13 cellular contexts compared by ENCODE assay signal in the genomic region with DNA sequence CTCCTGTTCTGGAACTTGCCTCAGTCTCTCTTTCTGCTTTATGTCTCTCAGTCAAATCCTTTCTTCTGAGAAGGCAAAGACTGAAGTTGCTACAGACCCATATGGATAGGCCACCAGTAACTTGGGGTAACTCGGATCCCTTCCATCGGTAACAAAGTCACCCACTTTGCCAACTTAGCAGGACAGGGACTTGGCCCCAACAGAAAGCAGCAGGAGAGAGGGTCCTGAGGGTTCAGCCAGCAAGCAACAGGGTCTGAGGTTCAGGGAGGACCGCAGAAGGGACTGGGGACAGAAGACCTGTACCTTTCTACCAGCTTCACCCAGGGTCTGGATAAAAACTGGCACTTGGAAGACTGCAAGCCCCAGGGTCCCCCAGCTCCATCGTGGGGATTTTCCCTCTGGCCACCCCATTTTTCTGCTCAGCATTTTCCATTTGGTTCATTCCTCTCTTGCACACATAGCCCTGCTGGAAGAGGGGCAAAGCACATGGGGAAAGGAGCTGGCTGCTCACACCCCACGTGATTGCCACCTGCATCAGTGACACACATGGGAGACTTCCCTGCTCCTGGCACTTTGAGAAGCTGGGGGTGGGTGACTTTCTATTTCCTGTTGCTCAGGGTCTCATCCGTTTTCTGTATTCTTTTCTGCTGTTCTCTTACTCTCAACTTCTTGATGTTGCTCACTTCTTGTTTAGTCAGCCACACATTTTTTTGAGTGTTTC. TPM values are rescaled to one million over a fixed set of nuclear protein-coding genes. Genes with fewer than 3 reads are reported as not detected.
DNase-seq lines count a peak whose midpoint lies in the region; ATAC-seq, FAIRE-seq and TF ChIP-seq lines count a peak whose summit lies in the region.
"Had no signal": no experiment of that assay in that cellular context is flagged by ENCODE, and none has a peak within 500 bp of the region (broad histone marks: within the 10 kb centered on the region; RNA-seq: fewer than 3 reads in every experiment).

No MANE protein-coding gene starts in this region.

- no peaks in the 10 kb centered on the region for H3K36me3 Mint-ChIP-seq in memory B cell

- DNase-seq in stimulated activated CD4-positive, alpha-beta T cell treated with anti-CD3 and anti-CD28 coated beads, Interleukin-12 subunit alpha, Interleukin-12 subunit beta, amount 100 ng/mL, for 4 hours: peak; percentile 12
- no peak for DNase-seq in stimulated activated CD4-positive, alpha-beta T cell treated with anti-CD3 and anti-CD28 coated beads, Interleukin-2, amount 100 ng/mL, for 48 hours
- DNase-seq in memory B cell (ENCODE audit: low spot score in 2 of 2) (no peak), RCC 7860 (ENCODE audit: low spot score) (no peak)
- DNase-seq: left cardiac atrium, SIG-M5, uterus had no signal

- no peaks in the 10 kb centered on the region for H3K27me3 Mint-ChIP-seq in memory B cell

- TF ChIP-seq CTCF in OCI-LY3 (IDR thresholded peaks at IDR 0.05; ENCODE audit: low read depth, low read length): no peak

- no peaks in the 10 kb centered on the region for H4K20me1 ChIP-seq in OCI-LY3 (ENCODE audit: insufficient read depth, low read length)

- H3K36me3 ChIP-seq in OCI-LY3 (replicated peaks; ENCODE audit: low read depth, low read length): no peaks in the 10 kb centered on the region
- H3K36me3 ChIP-seq in thymus (ENCODE audit: control insufficient read depth, insufficient read depth): no peaks in the 10 kb centered on the region
- H3K36me3 ChIP-seq: prostate gland, uterus had no signal

- 58% methylated on average over 6 of the region's 6 CpGs for WGBS in thymus

- H3K79me2 ChIP-seq in OCI-LY3 (ENCODE audit: low read length): no peaks in the 10 kb centered on the region

- H3K4me2 ChIP-seq in OCI-LY3 (ENCODE audit: low read length): peak overlapping the region; percentile 55

- H3K27ac Mint-ChIP-seq in memory B cell: peak overlapping the region; percentile 90

- FAIRE-seq in RCC 7860 (lab: Jason Lieb, UNC): no peak
- FAIRE-seq: TTC549 had no signal

- H3K9me3 ChIP-seq in OCI-LY3 (ENCODE audit: insufficient read depth, low read length) (no peaks in the 10 kb centered on the region), thymus (ENCODE audit: control insufficient read depth) (no peaks in the 10 kb centered on the region)
- H3K9me3 ChIP-seq: prostate gland, uterus had no signal

- H3K27ac ChIP-seq in OCI-LY3 (ENCODE audit: low read length) (peak overlapping the region; percentile 86), thymus (ENCODE audit: low read depth) (peak overlapping the region; percentile 77)
- H3K27ac ChIP-seq: prostate gland, uterus had no signal

- no peaks in the 10 kb centered on the region for H3K27me3 ChIP-seq in OCI-LY3 (ENCODE audit: low read depth, low read length)
- no peaks in the 10 kb centered on the region for H3K27me3 ChIP-seq in thymus (ENCODE audit: control insufficient read depth, insufficient read depth)
- H3K27me3 ChIP-seq: uterus had no signal

- H3K4me1 ChIP-seq in OCI-LY3 (ENCODE audit: low read length): peaks cover 53% of the 10 kb centered on the region
- H3K4me1 ChIP-seq in thymus (ENCODE audit: control insufficient read depth, insufficient read depth, low read length): peaks cover 32% of the 10 kb centered on the region
- H3K4me1 ChIP-seq: prostate gland, uterus had no signal

- H3K9ac ChIP-seq in OCI-LY3 (ENCODE audit: low read length): peak overlapping the region; percentile 50

- H3K4me3 Mint-ChIP-seq in memory B cell: peak overlapping the region; percentile 55

- peaks cover 27% of the 10 kb centered on the region for H3K4me1 Mint-ChIP-seq in memory B cell

- no peaks in the 10 kb centered on the region for H3K9me3 Mint-ChIP-seq in memory B cell

- H3K4me3 ChIP-seq in OCI-LY3 (ENCODE audit: low read length) (peak overlapping the region; percentile 21; the same call in 1 of the 2 replicates), thymus (ENCODE audit: low read length) (no peak overlapping the region)
- H3K4me3 ChIP-seq: prostate gland, uterus had no signal

- ATAC-seq in memory B cell (ENCODE audit: low read depth) (peak; percentile 73), HG03460 (IDR thresholded peaks at IDR 0.05; ENCODE audit: unreplicated experiment) (no peak), GM21515 (IDR thresholded peaks at IDR 0.05; ENCODE audit: unreplicated experiment) (no peak)

- H2AFZ ChIP-seq in OCI-LY3 (ENCODE audit: low read depth, low read length): peak overlapping the region; percentile 69

RNA-seq across cellular contexts. Expression of a gene that starts 34.6 kb away (rescaled TPM):
- polyA plus RNA-seq in thymus: 1.1 TPM
